8 cellular contexts compared by ENCODE assay signal in the genomic region with DNA sequence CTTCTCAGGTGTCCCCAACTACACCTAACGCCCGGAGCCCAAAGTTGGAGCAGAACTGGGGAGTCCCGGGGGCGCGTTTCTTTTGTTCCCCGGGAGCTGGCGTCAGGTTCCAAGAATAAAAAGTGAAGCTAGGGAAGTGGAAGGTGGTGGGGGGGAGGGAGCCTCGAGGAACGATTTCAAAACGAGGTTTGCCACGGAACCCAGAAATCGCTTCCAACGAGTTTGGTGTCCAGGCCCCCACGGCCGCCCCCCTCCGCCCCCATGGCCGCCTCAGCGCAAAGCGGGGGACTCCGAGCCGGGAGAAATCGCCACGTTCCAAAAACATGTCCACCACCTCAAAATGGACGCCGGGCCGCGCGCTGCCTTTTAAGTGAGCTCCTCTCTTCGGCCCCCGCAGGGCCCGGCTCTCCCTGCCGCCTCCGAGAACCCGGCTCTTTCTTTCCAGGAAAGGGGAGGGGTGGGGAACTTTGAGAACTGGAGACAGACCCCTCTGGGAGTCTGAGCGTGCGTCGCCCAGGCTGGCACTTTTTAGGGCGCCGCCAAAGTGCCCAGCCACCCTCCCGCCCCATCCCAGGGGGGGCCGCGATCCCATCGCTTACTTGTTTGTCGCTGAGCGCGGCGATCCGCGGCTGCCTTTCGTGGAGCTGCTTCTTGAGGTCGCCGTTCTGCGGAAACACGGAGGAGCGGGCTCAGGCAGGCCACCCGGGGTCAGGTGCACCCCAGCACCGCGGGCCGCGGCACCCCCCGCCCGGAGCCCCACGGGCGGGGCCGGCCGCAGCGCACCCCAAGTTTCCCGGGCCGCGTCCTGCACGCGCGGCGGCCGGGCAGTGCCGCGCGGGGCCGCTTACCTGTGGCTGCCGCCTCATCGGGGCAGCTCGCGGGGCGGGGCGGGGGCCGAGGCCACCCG. TPM values are rescaled to one million over a fixed set of nuclear protein-coding genes. Genes with fewer than 3 reads are reported as not detected.
A peak's percentile ranks its signal among the peaks of the same experiment; 100 is the strongest.
DNase-seq lines count a peak whose midpoint lies in the region; ATAC-seq and TF ChIP-seq lines count a peak whose summit lies in the region.

No MANE protein-coding gene starts in this region.

- intact Hi-C loops in dendritic cell treated with granulocyte-macrophage colony-stimulating factor and Interleukin-4, amounts not matched to agents 40 ng/mL and 50 ng/mL, for 4 days (cut with micrococcal nuclease), result no loop called here

- H3K9me3 ChIP-seq in BLaER1 treated with 17β-estradiol and CSF1 and Interleukin-3, amounts not matched to agents 10 nM and 100 nM (replicated peaks in 1 of 11), result no peaks in the 10 kb centered on the region
- no peaks in the 10 kb centered on the region for H3K9me3 ChIP-seq in MG63
- no peaks in the 10 kb centered on the region for H3K9me3 ChIP-seq in osteoblast (ENCODE audit: low read depth, low read length)

- H3K4me2 ChIP-seq in BLaER1 treated with 17β-estradiol and CSF1 and Interleukin-3, amounts not matched to agents 10 nM and 100 nM, result peak overlapping the region; percentile 61 to 90 (median 84)
- peak overlapping the region; percentile 28 for H3K4me2 ChIP-seq in osteoblast (ENCODE audit: insufficient read depth, low read length)

- H3K79me2 ChIP-seq in osteoblast (ENCODE audit: insufficient read depth, low read length), result no peaks in the 10 kb centered on the region

- no peak overlapping the region for H3K27ac ChIP-seq in BLaER1 treated with 17β-estradiol and CSF1 and Interleukin-3, amounts not matched to agents 10 nM and 100 nM
- no peak overlapping the region for H3K27ac ChIP-seq in osteoblast (ENCODE audit: low read depth, low read length)

- no peak overlapping the region for H3K27ac Mint-ChIP-seq in dendritic cell treated with granulocyte-macrophage colony-stimulating factor and Interleukin-4, amounts not matched to agents 40 ng/mL and 50 ng/mL, for 4 days

- peaks cover 5% of the 10 kb centered on the region for H3K4me1 Mint-ChIP-seq in dendritic cell treated with granulocyte-macrophage colony-stimulating factor and Interleukin-4, amounts not matched to agents 40 ng/mL and 50 ng/mL, for 4 days (ENCODE audit: low read depth)

- no peak overlapping the region for H2AFZ ChIP-seq in osteoblast (ENCODE audit: low read length)

- ATAC-seq in HG03175 (IDR thresholded peaks at IDR 0.05; ENCODE audit: unreplicated experiment) (no peak), HG03108 (IDR thresholded peaks at IDR 0.05; ENCODE audit: unreplicated experiment) (no peak)

- peak overlapping the region; percentile 58 for H3K4me3 Mint-ChIP-seq in dendritic cell treated with granulocyte-macrophage colony-stimulating factor and Interleukin-4, amounts not matched to agents 40 ng/mL and 50 ng/mL, for 4 days

- H3K36me3 Mint-ChIP-seq in dendritic cell treated with granulocyte-macrophage colony-stimulating factor and Interleukin-4, amounts not matched to agents 40 ng/mL and 50 ng/mL, for 4 days (ENCODE audit: low read depth), result no peaks in the 10 kb centered on the region

- peaks cover 0 to 21% (median 8%) of the 10 kb centered on the region in 10 experiments; a peak in 13 of 20 replicates for H3K4me1 ChIP-seq in BLaER1 treated with 17β-estradiol and CSF1 and Interleukin-3, amounts not matched to agents 10 nM and 100 nM
- no peaks in the 10 kb centered on the region for H3K4me1 ChIP-seq in osteoblast (ENCODE audit: insufficient read depth, low read length)

- DNase-seq in MG63, result peak; percentile 20
- no peak for DNase-seq in osteoblast (ENCODE audit: insufficient read length, low spot score, missing footprints)
- no peak for DNase-seq in OCI-M2 (lab: John Stamatoyannopoulos, UW; ENCODE audit: unreplicated experiment)
- DNase-seq in SKM-1 treated with dmso at 0.1 percent for 144 hours (lab: John Stamatoyannopoulos, UW; ENCODE audit: unreplicated experiment), result no peak

- H3K27me3 Mint-ChIP-seq in dendritic cell treated with granulocyte-macrophage colony-stimulating factor and Interleukin-4, amounts not matched to agents 40 ng/mL and 50 ng/mL, for 4 days, result peaks cover 80% of the 10 kb centered on the region

- H3K4me3 ChIP-seq in BLaER1 treated with 17β-estradiol and CSF1 and Interleukin-3, amounts not matched to agents 10 nM and 100 nM, result peak overlapping the region; percentile 52 to 73 (median 65)
- peak overlapping the region; percentile 30 for H3K4me3 ChIP-seq in MG63
- H3K4me3 ChIP-seq in osteoblast (ENCODE audit: insufficient read depth, low read length), result peak overlapping the region; percentile 28

- peaks cover 0 to 53% (median 27%) of the 10 kb centered on the region in 11 experiments; a peak in 16 of 22 replicates for H4K20me1 ChIP-seq in BLaER1 treated with 17β-estradiol and CSF1 and Interleukin-3, amounts not matched to agents 10 nM and 100 nM
- no peaks in the 10 kb centered on the region for H4K20me1 ChIP-seq in osteoblast (ENCODE audit: insufficient read depth, low read length)

- H3K36me3 ChIP-seq in BLaER1 treated with 17β-estradiol and CSF1 and Interleukin-3, amounts not matched to agents 10 nM and 100 nM, result no peaks in the 10 kb centered on the region
- H3K36me3 ChIP-seq in MG63 (no peaks in the 10 kb centered on the region), osteoblast (ENCODE audit: insufficient read depth, low read length) (no peaks in the 10 kb centered on the region)

- H3K9me3 Mint-ChIP-seq in dendritic cell treated with granulocyte-macrophage colony-stimulating factor and Interleukin-4, amounts not matched to agents 40 ng/mL and 50 ng/mL, for 4 days, result no peaks in the 10 kb centered on the region

- H3K27me3 ChIP-seq in BLaER1 treated with 17β-estradiol and CSF1 and Interleukin-3, amounts not matched to agents 10 nM and 100 nM, result peaks cover 65 to 76% (median 70%) of the 10 kb centered on the region in 11 experiments
- H3K27me3 ChIP-seq in MG63, result peaks cover 56% of the 10 kb centered on the region
- peaks cover 67% of the 10 kb centered on the region for H3K27me3 ChIP-seq in osteoblast (ENCODE audit: insufficient read depth, low read length)

- peak overlapping the region in 2 of 11 experiments; percentile 75 to 81; a peak in 3 of 22 replicates for H3K9ac ChIP-seq in BLaER1 treated with 17β-estradiol and CSF1 and Interleukin-3, amounts not matched to agents 10 nM and 100 nM

- TF ChIP-seq CTCF in osteoblast (IDR thresholded peaks at IDR 0.05; ENCODE audit: extremely low read depth, low read depth, low read length), result no peak

RNA-seq across cellular contexts. Expression of gene PHF21B, which starts 1.6 kb away (rescaled TPM):
- total RNA-seq in MG63 (2014; rRNA removed; shearing (Covaris generic); ENCODE audit: low replicate concordance), result not detected in 2 replicates
- not detected in 2 replicates for total RNA-seq in osteoblast
